9 cellular contexts compared by ENCODE assay signal in genomic region chr1:76095800-76096199, GRCh38.
"Had no signal": no experiment of that assay in that cellular context is flagged by ENCODE, and none has a peak within 500 bp of the region (broad histone marks: within the 10 kb centered on the region; RNA-seq: fewer than 3 reads in every experiment).

No MANE protein-coding gene starts in this region.

- DNase-seq: activated CD4-positive, alpha-beta T cell treated with anti-CD3 and anti-CD28 coated beads, Interleukin-2, amount 50 U/mL, for 48 hours; activated naive CD4-positive, alpha-beta T cell treated with anti-CD3 and anti-CD28 coated beads, Interleukin-2, amount 10 ng/mL, durations not matched to agents 7 days and 5 days; cerebellar nuclear complex; effector memory CD8-positive, alpha-beta T cell; heart left ventricle; mammary epithelial cell; naive B cell; retina; stimulated activated CD4-positive, alpha-beta T cell treated with anti-CD3 and anti-CD28 coated beads, Interleukin-12 subunit alpha, Interleukin-12 subunit beta, amount 100 ng/mL, for 4 hours had no signal
